ENCODE assay signal across 20 cellular contexts in genomic region chr3:47123857-47124256, GRCh38.
"Had no signal": no experiment of that assay in that cellular context is flagged by ENCODE, and none has a peak within 500 bp of the region (broad histone marks: within the 10 kb centered on the region; RNA-seq: fewer than 3 reads in every experiment).

No MANE protein-coding gene starts in this region.

- DNase-seq: Karpas-422, KG1, MG63, NCI-H1092, NCI-H1105 treated with DMSO at 0.1 percent for 48 hours, NCI-H1417 treated with DMSO at 0.1 percent for 48 hours, NCI-H146, NCI-H1694 treated with DMSO at 0.1 percent for 48 hours, NCI-H1930, NCI-H2081 treated with DMSO at 0.1 percent for 48 hours, NCI-H2171, NCI-H446, NCI-H510A, NCI-H524 treated with DMSO at 0.1 percent for 48 hours, NCI-H69, NCI-H774, PC-3, Peyer's patch, SHP77 treated with DMSO at 0.1 percent for 48 hours, SJCRH30 had no signal

- H3K27ac ChIP-seq: Peyer's patch, SJCRH30 had no signal

- H3K4me1 ChIP-seq: Peyer's patch, SJCRH30 had no signal

- H3K4me3 ChIP-seq: MG63, Peyer's patch, SJCRH30 had no signal

- H3K9me3 ChIP-seq: MG63, Peyer's patch, SJCRH30 had no signal
